Comparison of ENCODE assay signal across 7 cellular contexts in genomic region chr2:72605836-72606442, GRCh38.
DNase-seq lines count a peak whose midpoint lies in the region; ATAC-seq and TF ChIP-seq lines count a peak whose summit lies in the region.

No MANE protein-coding gene starts in this region.

- H3K36me3 Mint-ChIP-seq in activated T-cell treated with anti-CD3 and anti-CD28 coated beads, Interleukin-2, amount 50 U/mL, for 4 hours (ENCODE audit: insufficient read depth) = no peaks in the 10 kb centered on the region

- peaks cover 7% of the 10 kb centered on the region for H3K4me1 Mint-ChIP-seq in activated T-cell treated with anti-CD3 and anti-CD28 coated beads, Interleukin-2, amount 50 U/mL, for 4 hours (ENCODE audit: low read depth)

- H3K4me3 ChIP-seq in LNCaP clone FGC (ENCODE audit: low read depth, low read length) (no peak overlapping the region), cardiac fibroblast (replicated peaks in 1 of 2; ENCODE audit: low read depth in 2 of 2, low read length in 2 of 2) (no peak overlapping the region)

- DNase-seq in GM10266 (ENCODE audit: extremely low spot score) = peak; percentile 18
- no peak for DNase-seq in LNCaP clone FGC (ENCODE audit: low read depth)
- DNase-seq in cardiac fibroblast (ENCODE audit: low read depth in 2 of 2) = peak; percentile 43 to 45
- peak; percentile 19 for DNase-seq in pons (ENCODE audit: low spot score)
- no peak for DNase-seq in cerebellar cortex (ENCODE audit: low spot score)
- DNase-seq in iPS-NIHi7 (ENCODE audit: extremely low spot score) = no peak
- no peak for DNase-seq in activated T-cell treated with anti-CD3 and anti-CD28 coated beads, Interleukin-2, amount 50 U/mL, for 4 hours

- no peaks in the 10 kb centered on the region for H3K9me3 Mint-ChIP-seq in activated T-cell treated with anti-CD3 and anti-CD28 coated beads, Interleukin-2, amount 50 U/mL, for 4 hours

- ATAC-seq in activated T-cell treated with anti-CD3 and anti-CD28 coated beads, Interleukin-2, amount 50 U/mL, for 4 hours = no peak

- no peak overlapping the region for H3K4me3 Mint-ChIP-seq in activated T-cell treated with anti-CD3 and anti-CD28 coated beads, Interleukin-2, amount 50 U/mL, for 4 hours

- TF ChIP-seq CTCF in GM10266 (IDR thresholded peaks at IDR 0.05; ENCODE audit: control insufficient read depth, insufficient read depth, low read depth, missing control alignments) (peak; percentile 63), LNCaP clone FGC (IDR thresholded peaks at IDR 0.05; ENCODE audit: control insufficient read depth, extremely low read depth, insufficient read depth) (peak; percentile 41), cardiac fibroblast (IDR thresholded peaks at IDR 0.05; ENCODE audit: low read depth, low read length) (peak; percentile 63)

- H3K27me3 Mint-ChIP-seq in activated T-cell treated with anti-CD3 and anti-CD28 coated beads, Interleukin-2, amount 50 U/mL, for 4 hours (ENCODE audit: low read depth) = no peaks in the 10 kb centered on the region

Comparison
In these comparisons a context has a peak if more than half of its experiments do, and no peak if none do; other contexts are left out.
1. DNase-seq: peak in GM10266 (single experiment), cardiac fibroblast (2 of 2) and pons (single experiment); none in LNCaP clone FGC (single experiment), cerebellar cortex (single experiment), iPS-NIHi7 (single experiment) and activated T-cell treated with anti-CD3 and anti-CD28 coated beads, Interleukin-2, amount 50 U/mL, for 4 hours (single experiment).
2. Peak in every context shown above with its lines, with median percentiles within 50 percentile points of each other: CTCF ChIP-seq.